ENCODE assay signal across 11 cellular contexts in the genomic region with DNA sequence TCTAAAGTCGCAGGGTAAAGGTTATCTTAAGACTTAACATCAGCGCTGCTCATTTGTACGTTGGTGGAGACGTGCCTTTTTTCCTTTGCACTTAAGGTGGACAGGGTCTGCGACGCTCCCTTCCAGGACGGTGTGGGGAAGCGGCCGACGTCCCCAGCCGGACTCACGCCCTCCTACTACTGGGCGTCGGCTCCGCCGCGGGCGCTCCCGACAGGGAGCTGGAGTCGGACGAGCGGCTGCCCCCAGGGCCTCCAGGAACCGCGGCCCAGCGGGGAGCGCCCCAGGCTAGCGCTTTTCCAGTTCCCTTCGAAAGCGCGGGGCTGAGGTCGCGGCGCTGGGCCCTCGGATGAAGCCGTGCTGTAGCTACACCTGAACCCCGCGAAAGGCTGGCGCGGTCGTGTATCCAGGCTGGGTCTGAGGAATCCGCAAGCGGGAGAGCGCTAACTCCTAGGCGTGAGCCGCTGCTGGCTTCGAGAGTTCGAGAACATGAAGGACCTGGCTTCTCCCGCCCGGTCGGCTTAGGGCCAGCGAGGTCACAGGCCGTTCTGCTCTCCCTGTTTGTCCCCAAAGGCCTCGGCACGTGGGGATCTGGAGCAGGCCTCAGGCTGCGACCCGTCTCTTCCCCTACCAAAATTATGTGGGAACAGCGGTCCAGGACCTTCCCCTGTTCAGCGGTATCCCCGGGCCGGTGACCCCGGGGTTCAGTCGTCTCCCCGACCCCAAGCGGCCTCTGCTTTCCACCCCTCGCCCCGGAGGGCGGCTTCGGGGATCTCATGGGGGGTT. TPM values are rescaled to one million over a fixed set of nuclear protein-coding genes. Genes with fewer than 3 reads are reported as not detected.
DNase-seq lines count a peak whose midpoint lies in the region; ATAC-seq and TF ChIP-seq lines count a peak whose summit lies in the region.
"Had no signal": no experiment of that assay in that cellular context is flagged by ENCODE, and none has a peak within 500 bp of the region (broad histone marks: within the 10 kb centered on the region; RNA-seq: fewer than 3 reads in every experiment).

No MANE protein-coding gene starts in this region.

- H3K27me3 Mint-ChIP-seq in MCF 10A (ENCODE audit: insufficient read depth, unreplicated experiment) (peaks cover 28% of the 10 kb centered on the region), nephron (ENCODE audit: low read depth) (peaks cover 96% of the 10 kb centered on the region)

- H3K4me1 ChIP-seq in breast epithelium = peaks cover 0 to 10% of the 10 kb centered on the region in 2 donors
- H3K4me1 ChIP-seq in esophagus muscularis mucosa = peaks cover 44 to 61% (median 57%) of the 10 kb centered on the region in 4 donors
- peaks cover 19% of the 10 kb centered on the region for H3K4me1 ChIP-seq in upper lobe of right lung
- H3K4me1 ChIP-seq: BE2C had no signal

- no TSS peak for BruUV-seq in MCF 10A (replicated peaks; lab: Mats Ljungman, UMichigan)

- TF ChIP-seq POLR2A in breast epithelium (IDR thresholded peaks at IDR 0.05) (no peak), esophagus muscularis mucosa (IDR thresholded peaks at IDR 0.05; ENCODE audit: low read depth) (no peak)

- WGBS in esophagus muscularis mucosa = 16% methylated on average over 33 of the region's 68 CpGs

- H3K27ac Mint-ChIP-seq in MCF 10A (ENCODE audit: low read depth, unreplicated experiment) (no peak overlapping the region), nephron (no peak overlapping the region)

- H3K4me1 Mint-ChIP-seq in MCF 10A (ENCODE audit: insufficient read depth, unreplicated experiment) (no peaks in the 10 kb centered on the region), nephron (peaks cover 39% of the 10 kb centered on the region)

- intact Hi-C loops in breast epithelium (cut with DNase I; ENCODE audit: low total_unique reads) (no loop called here), MCF 10A (cut with micrococcal nuclease) (no loop called here), esophagus muscularis mucosa (cut with DNase I) (no loop called here), upper lobe of right lung (cut with DNase I) (no loop called here)

- CTCF ChIA-PET in MCF 10A (lab: Yijun Ruan, JAX) = interaction anchor here (1.3 kb wide), 1 partner anchor 25 kb away, joined by 3 read pairs; no protein-coding TSS in a partner anchor

- peak; percentile 38 for ATAC-seq in upper lobe of right lung

- H3K36me3 ChIP-seq in breast epithelium (no peaks in the 10 kb centered on the region), esophagus muscularis mucosa (no peaks in the 10 kb centered on the region), upper lobe of right lung (no peaks in the 10 kb centered on the region)
- H3K36me3 ChIP-seq: BE2C had no signal

- H3K27me3 ChIP-seq in breast epithelium (peaks cover 24 to 98% of the 10 kb centered on the region in 2 donors), esophagus muscularis mucosa (peaks cover 32 to 100% (median 93%) of the 10 kb centered on the region in 4 donors), upper lobe of right lung (peaks cover 98% of the 10 kb centered on the region)

- H3K4me3 Mint-ChIP-seq in MCF 10A (ENCODE audit: unreplicated experiment) (no peak overlapping the region), nephron (peak overlapping the region; percentile 68 to 77 (median 74))

- TF ChIP-seq CTCF in breast epithelium (IDR thresholded peaks at IDR 0.05) (no peak), MCF 10A (IDR thresholded peaks at IDR 0.05; ENCODE audit: unreplicated experiment) (no peak), esophagus muscularis mucosa (IDR thresholded peaks at IDR 0.05) (no peak), nephron (IDR thresholded peaks at IDR 0.05; ENCODE audit: unreplicated experiment in 3 of 3) (no peak), upper lobe of right lung (IDR thresholded peaks at IDR 0.05) (no peak), GM10266 (IDR thresholded peaks at IDR 0.05; ENCODE audit: control insufficient read depth, insufficient read depth, low read depth, missing control alignments) (no peak)

- POLR2A ChIA-PET in MCF 10A (lab: Yijun Ruan, JAX) = no interaction called here

- no peak for DNase-seq in breast epithelium (ENCODE audit: low spot score in 2 of 2)
- no peak for DNase-seq in MCF 10A (ENCODE audit: unreplicated experiment)
- peak; percentile 72 for DNase-seq in esophagus muscularis mucosa (ENCODE audit: extremely low spot score)
- no peak for DNase-seq in upper lobe of right lung
- DNase-seq in DMS153 treated with DMSO at 0.1 percent for 48 hours (lab: John Stamatoyannopoulos, UW; ENCODE audit: unreplicated experiment) = no peak
- no peak for DNase-seq in NCI-H2171 treated with DMSO at 0.1 percent for 48 hours (lab: John Stamatoyannopoulos, UW)
- no peak for DNase-seq in GM10266 (ENCODE audit: extremely low spot score)
- DNase-seq: BE2C, foreskin melanocyte had no signal

- H3K9me3 Mint-ChIP-seq in MCF 10A (ENCODE audit: unreplicated experiment) (no peaks in the 10 kb centered on the region), nephron (peaks cover 3% of the 10 kb centered on the region)

- no peak overlapping the region for H3K27ac ChIP-seq in breast epithelium
- no peak overlapping the region for H3K27ac ChIP-seq in esophagus muscularis mucosa (replicated peaks in 1 of 4)
- H3K27ac ChIP-seq in upper lobe of right lung = no peak overlapping the region

- TF ChIP-seq EP300 in esophagus muscularis mucosa (IDR thresholded peaks at IDR 0.05) = no peak

- H3K4me3 ChIP-seq in breast epithelium (peak overlapping the region; percentile 48 to 71 (median 52)), esophagus muscularis mucosa (peak overlapping the region; percentile 38 to 55 (median 48)), upper lobe of right lung (peak overlapping the region; percentile 36)

- H3K36me3 Mint-ChIP-seq in MCF 10A (ENCODE audit: insufficient read depth, unreplicated experiment) (no peaks in the 10 kb centered on the region), nephron (ENCODE audit: low read depth) (no peaks in the 10 kb centered on the region)

- H3K9me3 ChIP-seq in breast epithelium (no peaks in the 10 kb centered on the region), esophagus muscularis mucosa (no peaks in the 10 kb centered on the region), upper lobe of right lung (no peaks in the 10 kb centered on the region)
- H3K9me3 ChIP-seq: BE2C had no signal

RNA-seq across cellular contexts. Expression of gene DMRT3, which starts 3.8 kb away (rescaled TPM):
- total RNA-seq in breast epithelium (1 to 10 TPM in 1 of 3 donors, under 1 TPM in 2; 0.29 to 1.8 (median 0.33) TPM), MCF 10A (2022) (not detected in 2 replicates), esophagus muscularis mucosa (not detected), upper lobe of right lung (not detected)
- total RNA-seq: M059J had no signal
